Comparison of ENCODE assay signal across 17 cellular contexts in the genomic region with DNA sequence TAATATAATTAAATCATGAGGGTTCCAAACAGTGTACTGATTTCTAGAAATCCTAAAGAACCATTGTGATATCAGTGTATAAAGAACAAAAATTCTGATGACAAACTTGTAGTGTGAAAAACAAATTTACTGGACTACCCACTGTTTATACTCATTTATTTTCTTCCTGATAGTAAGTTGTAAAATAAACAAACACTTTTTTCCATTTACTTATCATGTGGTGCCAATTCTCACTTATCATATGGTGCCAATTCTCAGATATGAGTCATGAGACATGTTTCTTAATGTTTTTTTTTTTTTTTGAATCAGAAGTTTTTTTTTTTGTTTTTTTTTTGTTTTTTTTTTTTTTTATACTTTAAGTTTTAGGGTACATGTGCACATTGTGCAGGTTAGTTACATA.
DNase-seq lines count a peak whose midpoint lies in the region; ATAC-seq and TF ChIP-seq lines count a peak whose summit lies in the region.
"Had no signal": no experiment of that assay in that cellular context is flagged by ENCODE, and none has a peak within 500 bp of the region (broad histone marks: within the 10 kb centered on the region; RNA-seq: fewer than 3 reads in every experiment).

No MANE protein-coding gene starts in this region.

- intact Hi-C loops in posterior vena cava (cut with DNase I) = no loop called here

- H3K4me3 ChIP-seq in LNCaP clone FGC (ENCODE audit: low read depth, low read length) = no peak overlapping the region
- H3K4me3 ChIP-seq: SK-N-MC had no signal

- DNase-seq in EH (ENCODE audit: low read depth) (peak; percentile 16), LNCaP clone FGC (ENCODE audit: low read depth) (peak; percentile 19), dermis blood vessel endothelial cell (peak; percentile 31), fibroblast of the conjunctiva (ENCODE audit: low read depth) (peak; percentile 37), posterior vena cava (ENCODE audit: low spot score) (no peak), RKO (ENCODE audit: low spot score) (no peak), NCI-H2171 (lab: John Stamatoyannopoulos, UW) (no peak)
- DNase-seq: AML-193, DMS 273 treated with DMSO at 0.1 percent for 48 hours, H9, NCI-H1436, NCI-H2081, NCI-H82, Right ventricle myocardium superior had no signal

- no peak for ATAC-seq in GM19452 (IDR thresholded peaks at IDR 0.05; ENCODE audit: unreplicated experiment)
- ATAC-seq: Panc1 had no signal

- no peak for TF ChIP-seq CTCF in LNCaP clone FGC (IDR thresholded peaks at IDR 0.05; ENCODE audit: control insufficient read depth, extremely low read depth, insufficient read depth)

Comparison
In these comparisons a context has a peak if more than half of its experiments do, and no peak if none do; other contexts are left out.
1. DNase-seq: peak in EH (single experiment), LNCaP clone FGC (single experiment), dermis blood vessel endothelial cell (single experiment) and fibroblast of the conjunctiva (single experiment); none in posterior vena cava (single experiment), RKO (single experiment) and NCI-H2171 (single experiment).